In the genomic region with DNA sequence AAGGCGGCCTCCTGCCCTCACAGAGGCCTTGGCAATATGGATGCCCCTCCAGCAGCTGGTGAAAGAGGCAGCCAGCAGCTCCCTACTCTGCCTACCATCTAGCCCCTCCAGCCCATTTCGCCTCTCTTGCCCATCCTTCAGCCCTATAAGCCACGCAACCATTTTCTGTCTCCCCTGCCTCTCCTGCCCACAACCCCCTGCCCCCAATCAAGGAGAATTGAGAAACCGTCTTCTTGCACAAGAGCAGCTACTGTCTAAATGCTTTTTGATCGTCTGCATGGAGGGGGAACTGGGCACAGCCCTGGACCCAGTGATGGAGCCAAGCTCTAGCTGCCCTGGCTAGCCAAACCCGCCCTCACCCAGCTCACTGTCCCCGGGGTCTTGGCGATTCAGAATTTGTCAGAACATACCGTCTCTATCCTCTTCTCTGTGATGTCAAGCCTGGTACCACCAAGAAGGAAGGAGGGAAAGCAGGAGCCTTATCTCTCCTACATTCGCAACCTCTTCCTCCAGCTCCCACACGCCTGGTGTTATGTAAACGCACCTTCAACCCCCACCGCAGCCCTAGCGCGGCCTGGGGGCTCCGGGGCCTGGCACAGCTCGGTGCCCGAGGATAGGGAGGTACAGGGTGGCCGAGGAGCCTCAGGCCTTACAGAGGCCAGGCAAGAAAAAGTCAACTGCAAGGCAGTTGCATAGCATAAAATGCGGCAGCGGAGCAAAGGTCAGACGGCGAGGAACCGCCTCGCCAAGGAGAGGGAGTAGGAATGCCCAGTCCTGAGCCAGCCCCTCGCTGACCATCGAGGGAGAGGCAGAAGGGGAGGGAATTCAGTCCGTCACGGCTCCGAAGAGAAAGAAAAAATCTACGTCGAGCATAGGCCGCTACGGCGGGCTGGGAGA, we compare ENCODE assay signal across 8 cellular contexts. TPM values are rescaled to one million over a fixed set of nuclear protein-coding genes. Genes with fewer than 3 reads are reported as not detected.
A peak's percentile ranks its signal among the peaks of the same experiment; 100 is the strongest.
DNase-seq lines count a peak whose midpoint lies in the region; TF ChIP-seq lines count a peak whose summit lies in the region.

No MANE protein-coding gene starts in this region.

- TF ChIP-seq CTCF in WERI-Rb-1 (IDR thresholded peaks at IDR 0.05; ENCODE audit: low read depth, low read length) (no peak), fibroblast of the aortic adventitia (IDR thresholded peaks at IDR 0.05; ENCODE audit: insufficient read depth, low read length) (no peak), osteocyte (IDR thresholded peaks at IDR 0.05) (no peak)

- DNase-seq in T-helper 1 cell (no peak), WERI-Rb-1 (no peak), fibroblast of the aortic adventitia (ENCODE audit: low read depth) (peak; percentile 56), osteocyte (ENCODE audit: extremely low spot score, unreplicated experiment) (no peak), mesenteric fat pad (ENCODE audit: low spot score) (no peak), NCI-H446 treated with DMSO at 0.1 percent for 48 hours (lab: John Stamatoyannopoulos, UW) (no peak), DMS153 treated with DMSO at 0.1 percent for 48 hours (lab: John Stamatoyannopoulos, UW; ENCODE audit: unreplicated experiment) (no peak)

- H3K4me3 ChIP-seq in WERI-Rb-1 (ENCODE audit: low read depth, low read length) (peak overlapping the region; percentile 46), fibroblast of the aortic adventitia (ENCODE audit: low read depth, low read length) (peak overlapping the region; percentile 83)

- no peaks in the 10 kb centered on the region for H3K9me3 ChIP-seq in WERI-Rb-1 (ENCODE audit: severe bottlenecking)

- peak overlapping the region; percentile 86 for H3K4me3 Mint-ChIP-seq in T-helper 1 cell treated with Interleukin-12 subunit alpha and Interleukin-12 subunit beta and Interleukin-4 antibody, amounts not matched to agents 30 μg/mL and 1 μg/mL, for 36 hours
- H3K4me3 Mint-ChIP-seq in osteocyte (ENCODE audit: unreplicated experiment): peak overlapping the region; percentile 91

- no peak overlapping the region for H3K27ac ChIP-seq in WERI-Rb-1

- H3K4me1 Mint-ChIP-seq in T-helper 1 cell treated with Interleukin-12 subunit alpha and Interleukin-12 subunit beta and Interleukin-4 antibody, amounts not matched to agents 30 μg/mL and 1 μg/mL, for 36 hours (ENCODE audit: low read depth): peaks cover 50% of the 10 kb centered on the region
- H3K4me1 Mint-ChIP-seq in osteocyte (ENCODE audit: unreplicated experiment): peaks cover 82% of the 10 kb centered on the region

- H3K27ac Mint-ChIP-seq in T-helper 1 cell treated with Interleukin-12 subunit alpha and Interleukin-12 subunit beta and Interleukin-4 antibody, amounts not matched to agents 30 μg/mL and 1 μg/mL, for 36 hours: no peak overlapping the region
- H3K27ac Mint-ChIP-seq in osteocyte (ENCODE audit: unreplicated experiment): peak overlapping the region; percentile 95

- H3K36me3 ChIP-seq in WERI-Rb-1: no peaks in the 10 kb centered on the region

- peaks cover 8% of the 10 kb centered on the region for H3K27me3 ChIP-seq in WERI-Rb-1 (ENCODE audit: insufficient read depth, low read depth, severe bottlenecking)

- no peaks in the 10 kb centered on the region for H3K9me3 Mint-ChIP-seq in T-helper 1 cell treated with Interleukin-12 subunit alpha and Interleukin-12 subunit beta and Interleukin-4 antibody, amounts not matched to agents 30 μg/mL and 1 μg/mL, for 36 hours
- H3K9me3 Mint-ChIP-seq in osteocyte (ENCODE audit: unreplicated experiment): no peaks in the 10 kb centered on the region

- peaks cover 62% of the 10 kb centered on the region for H3K27me3 Mint-ChIP-seq in T-helper 1 cell treated with Interleukin-12 subunit alpha and Interleukin-12 subunit beta and Interleukin-4 antibody, amounts not matched to agents 30 μg/mL and 1 μg/mL, for 36 hours (ENCODE audit: low read depth)
- no peaks in the 10 kb centered on the region for H3K27me3 Mint-ChIP-seq in osteocyte (ENCODE audit: unreplicated experiment)

- H3K36me3 Mint-ChIP-seq in T-helper 1 cell treated with Interleukin-12 subunit alpha and Interleukin-12 subunit beta and Interleukin-4 antibody, amounts not matched to agents 30 μg/mL and 1 μg/mL, for 36 hours (ENCODE audit: low read depth): no peaks in the 10 kb centered on the region
- no peaks in the 10 kb centered on the region for H3K36me3 Mint-ChIP-seq in osteocyte (ENCODE audit: unreplicated experiment)

RNA-seq across cellular contexts. Expression of a gene that starts 1.1 kb away (rescaled TPM):
- 1.3 and 13.9 TPM in 2 replicates for total RNA-seq in fibroblast of the aortic adventitia (ENCODE audit: low replicate concordance)
- 12.0 and 15.6 TPM in 2 replicates for total RNA-seq in osteocyte
- 79.7 TPM for total RNA-seq in mesenteric fat pad
